Comparison of ENCODE assay signal across 8 cellular contexts in genomic region chr18:53698907-53699306, GRCh38.
DNase-seq lines count a peak whose midpoint lies in the region; ATAC-seq and TF ChIP-seq lines count a peak whose summit lies in the region.

No MANE protein-coding gene starts in this region.

- no peak for TF ChIP-seq POLR2A in lower leg skin (IDR thresholded peaks at IDR 0.05)

- no peak overlapping the region for H3K27ac Mint-ChIP-seq in activated CD8-positive, alpha-beta T cell treated with anti-CD3 and anti-CD28 coated beads for 36 hours
- H3K27ac Mint-ChIP-seq in activated CD8-positive, alpha-beta T cell treated with anti-CD3 and anti-CD28 coated beads, Interleukin-2, amount 10 ng/mL, durations not matched to agents 7 days and 5 days, result no peak overlapping the region
- H3K27ac Mint-ChIP-seq in CD8-positive, alpha-beta memory T cell, result no peak overlapping the region
- H3K27ac Mint-ChIP-seq in activated T-cell treated with anti-CD3 and anti-CD28 coated beads, Interleukin-2, amount 50 U/mL, for 24 hours, result no peak overlapping the region

- TF ChIP-seq CTCF in activated CD8-positive, alpha-beta T cell treated with anti-CD3 and anti-CD28 coated beads for 36 hours (IDR thresholded peaks at IDR 0.05), result no peak
- TF ChIP-seq CTCF in MM.1S (IDR thresholded peaks at IDR 0.05; ENCODE audit: low read length) (peak; percentile 48), astrocyte of the cerebellum (IDR thresholded peaks at IDR 0.05; ENCODE audit: low read depth, low read length, missing control alignments) (peak; percentile 68), lower leg skin (IDR thresholded peaks at IDR 0.05) (no peak)

- in situ Hi-C loops in astrocyte of the cerebellum (cut with HindIII; ENCODE audit: low sequenced_read_pairs), result no loop called here

- no peaks in the 10 kb centered on the region for H4K20me1 ChIP-seq in MM.1S (ENCODE audit: insufficient read depth, low read length)

- no peaks in the 10 kb centered on the region for H3K79me2 ChIP-seq in MM.1S (ENCODE audit: low read length)

- no peaks in the 10 kb centered on the region for H3K9me3 Mint-ChIP-seq in activated CD8-positive, alpha-beta T cell treated with anti-CD3 and anti-CD28 coated beads for 36 hours
- H3K9me3 Mint-ChIP-seq in activated CD8-positive, alpha-beta T cell treated with anti-CD3 and anti-CD28 coated beads, Interleukin-2, amount 10 ng/mL, durations not matched to agents 7 days and 5 days (ENCODE audit: insufficient read depth), result no peaks in the 10 kb centered on the region
- H3K9me3 Mint-ChIP-seq in CD8-positive, alpha-beta memory T cell, result peaks cover 0 to 5% (median 3%) of the 10 kb centered on the region in 5 donors
- no peaks in the 10 kb centered on the region for H3K9me3 Mint-ChIP-seq in activated T-cell treated with anti-CD3 and anti-CD28 coated beads, Interleukin-2, amount 50 U/mL, for 24 hours

- no peaks in the 10 kb centered on the region for H3K4me1 Mint-ChIP-seq in activated CD8-positive, alpha-beta T cell treated with anti-CD3 and anti-CD28 coated beads for 36 hours (ENCODE audit: low read depth)
- H3K4me1 Mint-ChIP-seq in activated CD8-positive, alpha-beta T cell treated with anti-CD3 and anti-CD28 coated beads, Interleukin-2, amount 10 ng/mL, durations not matched to agents 7 days and 5 days (ENCODE audit: low read depth), result no peaks in the 10 kb centered on the region
- no peaks in the 10 kb centered on the region for H3K4me1 Mint-ChIP-seq in CD8-positive, alpha-beta memory T cell
- no peaks in the 10 kb centered on the region for H3K4me1 Mint-ChIP-seq in activated T-cell treated with anti-CD3 and anti-CD28 coated beads, Interleukin-2, amount 50 U/mL, for 24 hours (ENCODE audit: low read depth)

- no peaks in the 10 kb centered on the region for H3K36me3 ChIP-seq in MM.1S (replicated peaks; ENCODE audit: insufficient read depth, low read length)
- H3K36me3 ChIP-seq in CD8-positive, alpha-beta memory T cell (ENCODE audit: insufficient read depth, low read length), result no peaks in the 10 kb centered on the region

- no peak overlapping the region for H3K27ac ChIP-seq in MM.1S (ENCODE audit: low read length)
- no peak overlapping the region for H3K27ac ChIP-seq in CD8-positive, alpha-beta memory T cell (ENCODE audit: low read depth, low read length)

- H3K36me3 Mint-ChIP-seq in activated CD8-positive, alpha-beta T cell treated with anti-CD3 and anti-CD28 coated beads for 36 hours (ENCODE audit: low read depth), result no peaks in the 10 kb centered on the region
- H3K36me3 Mint-ChIP-seq in activated CD8-positive, alpha-beta T cell treated with anti-CD3 and anti-CD28 coated beads, Interleukin-2, amount 10 ng/mL, durations not matched to agents 7 days and 5 days (ENCODE audit: low read depth), result no peaks in the 10 kb centered on the region
- no peaks in the 10 kb centered on the region for H3K36me3 Mint-ChIP-seq in CD8-positive, alpha-beta memory T cell
- H3K36me3 Mint-ChIP-seq in activated T-cell treated with anti-CD3 and anti-CD28 coated beads, Interleukin-2, amount 50 U/mL, for 24 hours (ENCODE audit: low read depth), result no peaks in the 10 kb centered on the region

- no peak overlapping the region for H2AFZ ChIP-seq in MM.1S (ENCODE audit: low read length)

- H3K9ac ChIP-seq in MM.1S (ENCODE audit: low read length), result no peak overlapping the region

- H3K4me3 ChIP-seq in MM.1S (ENCODE audit: low read length), result no peak overlapping the region
- H3K4me3 ChIP-seq in astrocyte of the cerebellum (ENCODE audit: low read depth, low read length), result no peak overlapping the region
- no peak overlapping the region for H3K4me3 ChIP-seq in lower leg skin (ENCODE audit: low read depth, poor library complexity, severe bottlenecking)
- H3K4me3 ChIP-seq in CD8-positive, alpha-beta memory T cell (ENCODE audit: low read length), result no peak overlapping the region

- H3K4me2 ChIP-seq in MM.1S (ENCODE audit: low read depth, low read length), result no peak overlapping the region

- ATAC-seq in activated CD8-positive, alpha-beta T cell treated with anti-CD3 and anti-CD28 coated beads for 36 hours, result no peak
- ATAC-seq in activated CD8-positive, alpha-beta T cell treated with anti-CD3 and anti-CD28 coated beads, Interleukin-2, amount 10 ng/mL, durations not matched to agents 7 days and 5 days, result no peak

- no peaks in the 10 kb centered on the region for H3K9me2 ChIP-seq in MM.1S (replicated peaks; ENCODE audit: insufficient read depth, low read length)

- H3K27me3 Mint-ChIP-seq in activated CD8-positive, alpha-beta T cell treated with anti-CD3 and anti-CD28 coated beads for 36 hours, result no peaks in the 10 kb centered on the region
- H3K27me3 Mint-ChIP-seq in activated CD8-positive, alpha-beta T cell treated with anti-CD3 and anti-CD28 coated beads, Interleukin-2, amount 10 ng/mL, durations not matched to agents 7 days and 5 days (ENCODE audit: low read depth), result no peaks in the 10 kb centered on the region
- H3K27me3 Mint-ChIP-seq in CD8-positive, alpha-beta memory T cell, result no peaks in the 10 kb centered on the region
- H3K27me3 Mint-ChIP-seq in activated T-cell treated with anti-CD3 and anti-CD28 coated beads, Interleukin-2, amount 50 U/mL, for 24 hours, result no peaks in the 10 kb centered on the region

- DNase-seq in activated CD8-positive, alpha-beta T cell treated with anti-CD3 and anti-CD28 coated beads for 36 hours, result peak; percentile 3
- DNase-seq in activated CD8-positive, alpha-beta T cell treated with anti-CD3 and anti-CD28 coated beads, Interleukin-2, amount 10 ng/mL, durations not matched to agents 7 days and 5 days, result no peak
- peak; percentile 29 for DNase-seq in MM.1S
- DNase-seq in astrocyte of the cerebellum (ENCODE audit: low read depth), result peak; percentile 11
- peak; percentile 18 for DNase-seq in kidney glomerular epithelial cell (lab: John Stamatoyannopoulos, UW)
- DNase-seq in lower leg skin (ENCODE audit: low spot score in 2 of 2), result no peak
- DNase-seq in CD8-positive, alpha-beta memory T cell, result no peak
- no peak for DNase-seq in activated T-cell treated with anti-CD3 and anti-CD28 coated beads, Interleukin-2, amount 50 U/mL, for 24 hours

- H3F3A ChIP-seq in MM.1S (ENCODE audit: insufficient read depth, low read length), result no peaks in the 10 kb centered on the region; the same call in 1 of the 2 replicates

- 2% methylated on average over 2 of the region's 2 CpGs for WGBS in lower leg skin, 2 donors

- no peaks in the 10 kb centered on the region for H3K9me3 ChIP-seq in MM.1S (replicated peaks; ENCODE audit: insufficient read depth, low read length)
- no peaks in the 10 kb centered on the region for H3K9me3 ChIP-seq in CD8-positive, alpha-beta memory T cell (ENCODE audit: low read length)

- intact Hi-C loops in activated CD8-positive, alpha-beta T cell treated with anti-CD3 and anti-CD28 coated beads for 36 hours (cut with micrococcal nuclease), result no loop called here
- intact Hi-C loops in lower leg skin (cut with DNase I; ENCODE audit: low total_unique reads), result no loop called here

- H3K27me3 ChIP-seq in MM.1S (replicated peaks; ENCODE audit: insufficient read depth, low read length), result no peaks in the 10 kb centered on the region
- H3K27me3 ChIP-seq in CD8-positive, alpha-beta memory T cell (ENCODE audit: insufficient read depth, low read length, poor library complexity, severe bottlenecking), result no peaks in the 10 kb centered on the region

- peaks cover 13% of the 10 kb centered on the region for H3K4me1 ChIP-seq in MM.1S (ENCODE audit: low read length)
- no peaks in the 10 kb centered on the region for H3K4me1 ChIP-seq in CD8-positive, alpha-beta memory T cell (ENCODE audit: insufficient read depth, low read length)

- H3K4me3 Mint-ChIP-seq in activated CD8-positive, alpha-beta T cell treated with anti-CD3 and anti-CD28 coated beads for 36 hours, result no peak overlapping the region
- no peak overlapping the region for H3K4me3 Mint-ChIP-seq in activated CD8-positive, alpha-beta T cell treated with anti-CD3 and anti-CD28 coated beads, Interleukin-2, amount 10 ng/mL, durations not matched to agents 7 days and 5 days
- no peak overlapping the region for H3K4me3 Mint-ChIP-seq in CD8-positive, alpha-beta memory T cell
- H3K4me3 Mint-ChIP-seq in activated T-cell treated with anti-CD3 and anti-CD28 coated beads, Interleukin-2, amount 50 U/mL, for 24 hours, result no peak overlapping the region

- CTCF ChIA-PET in activated CD8-positive, alpha-beta T cell treated with anti-CD3 and anti-CD28 coated beads for 36 hours (lab: Charles Lee), result interaction anchor here (1.1 to 1.4 kb wide), 2 partner anchors 421 to 429 kb away, joined by 3 read pairs; no protein-coding TSS in a partner anchor
- CTCF ChIA-PET in activated CD8-positive, alpha-beta T cell treated with anti-CD3 and anti-CD28 coated beads, Interleukin-2, amount 10 ng/mL, durations not matched to agents 7 days and 5 days (lab: Charles Lee), result interaction anchor here (1.2 kb wide), 1 partner anchor 421 kb away, joined by 6 read pairs; no protein-coding TSS in a partner anchor
- CTCF ChIA-PET in CD8-positive, alpha-beta memory T cell (lab: Charles Lee), result no interaction called here

- POLR2A ChIA-PET in activated CD8-positive, alpha-beta T cell treated with anti-CD3 and anti-CD28 coated beads for 36 hours (lab: Charles Lee), result no interaction called here
- POLR2A ChIA-PET in activated CD8-positive, alpha-beta T cell treated with anti-CD3 and anti-CD28 coated beads, Interleukin-2, amount 10 ng/mL, durations not matched to agents 7 days and 5 days (lab: Charles Lee), result no interaction called here
- POLR2A ChIA-PET in CD8-positive, alpha-beta memory T cell (lab: Charles Lee), result no interaction called here

Comparison
In these comparisons a context has a peak if more than half of its experiments do, and no peak if none do; other contexts are left out.
1. DNase-seq: peak in activated CD8-positive, alpha-beta T cell treated with anti-CD3 and anti-CD28 coated beads for 36 hours (single experiment), MM.1S (single experiment), astrocyte of the cerebellum (single experiment) and kidney glomerular epithelial cell (single experiment); none in activated CD8-positive, alpha-beta T cell treated with anti-CD3 and anti-CD28 coated beads, Interleukin-2, amount 10 ng/mL, durations not matched to agents 7 days and 5 days (single experiment), lower leg skin (0 of 2), CD8-positive, alpha-beta memory T cell (0 of 5) and activated T-cell treated with anti-CD3 and anti-CD28 coated beads, Interleukin-2, amount 50 U/mL, for 24 hours (single experiment).
2. CTCF ChIP-seq: peak in MM.1S (single experiment) and astrocyte of the cerebellum (single experiment); none in activated CD8-positive, alpha-beta T cell treated with anti-CD3 and anti-CD28 coated beads for 36 hours (single experiment) and lower leg skin (0 of 3).